8 cellular contexts compared by ENCODE assay signal in the genomic region with DNA sequence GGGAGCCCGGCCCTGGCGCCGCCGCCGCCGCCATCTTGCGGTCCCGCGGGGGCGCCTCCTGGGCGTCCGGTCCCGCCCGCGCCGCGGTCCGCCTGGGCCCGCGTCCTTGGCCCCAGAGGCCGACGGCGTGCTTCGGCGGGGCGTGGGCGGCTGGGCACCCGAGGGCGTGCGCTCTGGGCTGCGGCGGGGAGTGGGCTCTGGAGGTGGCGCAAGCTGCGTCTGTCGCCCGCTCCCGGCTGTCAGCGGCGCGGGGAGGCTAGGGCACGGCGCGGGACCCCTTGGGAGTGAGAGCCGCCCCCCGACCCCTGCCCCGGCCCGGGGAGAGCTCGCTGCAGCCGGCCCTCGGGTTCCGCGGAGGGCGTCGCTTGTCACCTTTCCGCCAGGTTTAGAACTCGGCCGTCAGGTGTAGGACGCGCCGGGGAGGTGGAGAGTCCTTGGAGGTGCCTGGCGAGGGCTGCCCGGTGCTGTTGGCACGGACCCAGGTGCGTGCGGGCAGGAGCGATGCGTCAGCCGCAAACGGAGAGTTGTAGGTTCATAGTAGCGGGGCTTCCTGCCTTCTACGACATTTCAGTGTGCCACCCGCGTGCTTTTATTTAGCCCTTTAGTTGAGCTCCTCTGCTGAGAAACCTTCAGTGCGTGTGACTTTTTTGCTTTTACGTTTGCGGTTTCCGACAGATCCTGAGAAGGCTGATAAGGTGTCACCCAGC. TPM values are rescaled to one million over a fixed set of nuclear protein-coding genes. Genes with fewer than 3 reads are reported as not detected.
DNase-seq lines count a peak whose midpoint lies in the region; ATAC-seq, FAIRE-seq and TF ChIP-seq lines count a peak whose summit lies in the region.

No MANE protein-coding gene starts in this region.

- H3K4me3 ChIP-seq in GM12864 (ENCODE audit: low read depth, low read length), result peak overlapping the region; percentile 95
- peak overlapping the region; percentile 85 for H3K4me3 ChIP-seq in WI38 (ENCODE audit: low read depth, low read length)
- peak overlapping the region; percentile 91 for H3K4me3 ChIP-seq in bronchial epithelial cell (ENCODE audit: low read depth, low read length)
- peak overlapping the region; percentile 78 for H3K4me3 ChIP-seq in kidney epithelial cell (ENCODE audit: low read depth, low read length)

- H3K36me3 ChIP-seq in bronchial epithelial cell (ENCODE audit: control insufficient read depth, insufficient read depth, low read length) (no peaks in the 10 kb centered on the region), kidney epithelial cell (ENCODE audit: control insufficient read depth, insufficient read depth, low read length) (no peaks in the 10 kb centered on the region)

- DNase-seq in GM12864 (ENCODE audit: low read depth), result peak; percentile 34
- peak; percentile 8 for DNase-seq in NCI-H1092 (lab: John Stamatoyannopoulos, UW)
- peak; percentile 80 for DNase-seq in bronchial epithelial cell (ENCODE audit: low read depth)
- DNase-seq in kidney epithelial cell (ENCODE audit: low read depth), result peak; percentile 47
- DNase-seq in stimulated activated CD4-positive, alpha-beta T cell treated with anti-CD3 and anti-CD28 coated beads, Interleukin-1b, Interleukin-23, amount 100 ng/mL, for 24 hours (ENCODE audit: low read depth in 4 of 4, low spot score in 1 of 4), result peak; percentile 39 to 67 (median 55)
- no peak for DNase-seq in NCI-H524 treated with DMSO at 0.1 percent for 48 hours (lab: John Stamatoyannopoulos, UW)

- H3K27me3 ChIP-seq in bronchial epithelial cell (ENCODE audit: control insufficient read depth, insufficient read depth, low read length) (no peaks in the 10 kb centered on the region), kidney epithelial cell (ENCODE audit: control insufficient read depth, insufficient read depth, low read length) (no peaks in the 10 kb centered on the region)

- TF ChIP-seq CTCF in GM12864 (IDR thresholded peaks at IDR 0.05; ENCODE audit: low read depth, low read length, missing control alignments) (no peak), WI38 (IDR thresholded peaks at IDR 0.05; ENCODE audit: low read depth, low read length) (no peak), bronchial epithelial cell (IDR thresholded peaks at IDR 0.05; ENCODE audit: insufficient read depth, low read length, severe bottlenecking) (no peak), kidney epithelial cell (IDR thresholded peaks at IDR 0.05; ENCODE audit: insufficient read depth, low read length, poor library complexity, severe bottlenecking) (no peak)

- no peak for FAIRE-seq in bronchial epithelial cell (lab: Jason Lieb, UNC)

- ATAC-seq in HG02588 (IDR thresholded peaks at IDR 0.05; ENCODE audit: unreplicated experiment), result peak; percentile 30

RNA-seq across cellular contexts. Expression of gene VAPA, which starts 0.9 kb away (rescaled TPM):
- 270 and 356 TPM in 2 replicates for total RNA-seq in bronchial epithelial cell
- 169 and 173 TPM in 2 replicates for total RNA-seq in kidney epithelial cell

RNA-seq across cellular contexts. Expression of gene TXNDC2, which starts 29.0 kb away (rescaled TPM):
- total RNA-seq in bronchial epithelial cell (under 0.01 TPM in 1 of 2 replicates, not detected in the other), kidney epithelial cell (not detected in 2 replicates)
